ENCODE assay signal across 19 cellular contexts in the genomic region with DNA sequence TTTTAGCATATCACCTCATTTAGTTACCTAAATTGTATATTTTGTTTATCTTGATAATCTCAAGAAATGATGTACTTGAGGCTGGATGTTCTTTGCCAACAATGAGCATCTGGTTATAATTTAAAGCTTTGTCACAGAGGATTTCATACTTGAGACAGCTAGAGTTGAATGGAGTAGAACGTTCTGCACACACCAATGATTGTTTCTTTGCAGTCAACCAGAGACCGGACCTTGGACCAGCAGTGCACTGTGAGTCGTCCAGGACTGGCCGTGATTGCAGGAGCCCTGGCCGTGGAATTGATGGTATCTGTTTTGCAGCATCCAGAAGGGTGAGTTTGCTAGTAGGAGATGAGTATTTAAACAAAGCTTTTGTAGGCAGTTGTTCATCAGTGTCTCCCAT.
"Had no signal": no experiment of that assay in that cellular context is flagged by ENCODE, and none has a peak within 500 bp of the region (broad histone marks: within the 10 kb centered on the region; RNA-seq: fewer than 3 reads in every experiment).

No MANE protein-coding gene starts in this region.

- H3K4me3 Mint-ChIP-seq: activated naive CD8-positive, alpha-beta T cell treated with anti-CD3 and anti-CD28 coated beads, Interleukin-2, amount 50 U/mL, for 24 hours; activated T-cell treated with anti-CD3 and anti-CD28 coated beads, Interleukin-2, amount 50 U/mL, for 72 hours; naive thymus-derived CD8-positive, alpha-beta T cell; stimulated activated naive CD8-positive, alpha-beta T cell treated with anti-CD3 and anti-CD28 coated beads, Interleukin-15, Interleukin-2, amounts not matched to agents 100 ng/mL and 50 ng/mL, for 24 hours; T-helper 2 cell treated with Interferon-gamma antibody and Interleukin-4, amounts not matched to agents 5 μg/mL and 100 μg/mL, for 36 hours had no signal

- H3K36me3 ChIP-seq: colonic mucosa had no signal

- H3K9me3 ChIP-seq: colonic mucosa, mucosa of descending colon, prostate gland, sigmoid colon, upper lobe of left lung had no signal

- H3K4me3 ChIP-seq: cardiac muscle cell, colonic mucosa, mucosa of descending colon, prostate gland, sigmoid colon, upper lobe of left lung had no signal

- H3K4me1 Mint-ChIP-seq: naive thymus-derived CD8-positive, alpha-beta T cell had no signal

- H3K27ac ChIP-seq: cardiac muscle cell, colonic mucosa, prostate gland, sigmoid colon, upper lobe of left lung had no signal

- ATAC-seq: activated CD4-positive, CD25-positive, alpha-beta regulatory T cell treated with anti-CD3 and anti-CD28 coated beads, Interleukin-2, amount 50 U/mL, for 24 hours; activated naive CD8-positive, alpha-beta T cell treated with anti-CD3 and anti-CD28 coated beads, Interleukin-2, amount 50 U/mL, for 24 hours; mucosa of descending colon; naive thymus-derived CD8-positive, alpha-beta T cell had no signal

- H3K9me3 Mint-ChIP-seq: activated naive CD8-positive, alpha-beta T cell treated with anti-CD3 and anti-CD28 coated beads, Interleukin-2, amount 50 U/mL, for 24 hours; activated T-cell treated with anti-CD3 and anti-CD28 coated beads, Interleukin-2, amount 50 U/mL, for 72 hours; naive thymus-derived CD8-positive, alpha-beta T cell; stimulated activated naive CD8-positive, alpha-beta T cell treated with anti-CD3 and anti-CD28 coated beads, Interleukin-15, Interleukin-2, amounts not matched to agents 100 ng/mL and 50 ng/mL, for 24 hours; T-helper 2 cell treated with Interferon-gamma antibody and Interleukin-4, amounts not matched to agents 5 μg/mL and 100 μg/mL, for 36 hours had no signal

- DNase-seq: activated CD4-positive, alpha-beta T cell treated with anti-CD3 and anti-CD28 coated beads, Interleukin-2, amount 50 U/mL, for 48 hours; activated naive CD4-positive, alpha-beta T cell treated with Interleukin-2 at 50 U/mL for 16 hours; activated naive CD8-positive, alpha-beta T cell treated with anti-CD3 and anti-CD28 coated beads, Interleukin-2, amount 50 U/mL, for 24 hours; activated T-cell treated with anti-CD3 and anti-CD28 coated beads, Interleukin-2, amount 50 U/mL, for 72 hours; colonic mucosa; effector CD4-positive, alpha-beta T cell; glutamatergic neuron; mucosa of descending colon; naive thymus-derived CD8-positive, alpha-beta T cell; nucleus accumbens; sigmoid colon; stimulated activated CD8-positive, alpha-beta memory T cell treated with anti-CD3 and anti-CD28 coated beads, Interleukin-4, amount 100 ng/mL, for 48 hours; SW 1271; upper lobe of left lung had no signal

- H3K27ac Mint-ChIP-seq: activated naive CD8-positive, alpha-beta T cell treated with anti-CD3 and anti-CD28 coated beads, Interleukin-2, amount 50 U/mL, for 24 hours; stimulated activated naive CD8-positive, alpha-beta T cell treated with anti-CD3 and anti-CD28 coated beads, Interleukin-15, Interleukin-2, amounts not matched to agents 100 ng/mL and 50 ng/mL, for 24 hours; T-helper 2 cell treated with Interferon-gamma antibody and Interleukin-4, amounts not matched to agents 5 μg/mL and 100 μg/mL, for 36 hours had no signal

- H3K27me3 ChIP-seq: cardiac muscle cell, colonic mucosa, sigmoid colon, upper lobe of left lung had no signal

- H3K4me1 ChIP-seq: colonic mucosa had no signal

- H3K27me3 Mint-ChIP-seq: activated naive CD8-positive, alpha-beta T cell treated with anti-CD3 and anti-CD28 coated beads, Interleukin-2, amount 50 U/mL, for 24 hours; naive thymus-derived CD8-positive, alpha-beta T cell; stimulated activated naive CD8-positive, alpha-beta T cell treated with anti-CD3 and anti-CD28 coated beads, Interleukin-15, Interleukin-2, amounts not matched to agents 100 ng/mL and 50 ng/mL, for 24 hours had no signal
